Comparison of ENCODE assay signal across 1 cellular context in the genomic region with DNA sequence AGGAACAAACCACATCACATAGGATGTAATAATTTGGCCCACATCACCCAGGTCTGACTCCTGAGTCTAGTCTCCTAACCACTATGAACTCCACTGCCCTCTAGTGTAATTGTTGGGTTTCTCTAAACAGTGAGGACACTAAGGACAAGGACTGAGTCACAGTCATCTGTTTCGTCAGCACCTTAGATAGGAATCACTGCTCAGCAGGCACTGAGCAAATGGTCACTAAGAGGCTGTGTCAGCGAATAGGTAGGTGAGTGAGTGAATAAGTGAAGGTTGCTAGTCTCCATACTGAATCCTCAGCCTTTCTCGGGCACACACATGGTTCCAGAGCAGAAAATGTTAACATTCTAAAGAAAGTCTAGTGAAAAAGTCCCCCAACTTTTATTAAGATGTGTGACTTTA.
A peak's percentile ranks its signal among the peaks of the same experiment; 100 is the strongest.
TF ChIP-seq lines count a peak whose summit lies in the region.

No MANE protein-coding gene starts in this region.

TF ChIP-seq in K562, 482 proteins besides CTCF, POLR2A, EP300 and RAD21 (continued from another document and continues in another):
- TF ChIP-seq, protein P1, sequence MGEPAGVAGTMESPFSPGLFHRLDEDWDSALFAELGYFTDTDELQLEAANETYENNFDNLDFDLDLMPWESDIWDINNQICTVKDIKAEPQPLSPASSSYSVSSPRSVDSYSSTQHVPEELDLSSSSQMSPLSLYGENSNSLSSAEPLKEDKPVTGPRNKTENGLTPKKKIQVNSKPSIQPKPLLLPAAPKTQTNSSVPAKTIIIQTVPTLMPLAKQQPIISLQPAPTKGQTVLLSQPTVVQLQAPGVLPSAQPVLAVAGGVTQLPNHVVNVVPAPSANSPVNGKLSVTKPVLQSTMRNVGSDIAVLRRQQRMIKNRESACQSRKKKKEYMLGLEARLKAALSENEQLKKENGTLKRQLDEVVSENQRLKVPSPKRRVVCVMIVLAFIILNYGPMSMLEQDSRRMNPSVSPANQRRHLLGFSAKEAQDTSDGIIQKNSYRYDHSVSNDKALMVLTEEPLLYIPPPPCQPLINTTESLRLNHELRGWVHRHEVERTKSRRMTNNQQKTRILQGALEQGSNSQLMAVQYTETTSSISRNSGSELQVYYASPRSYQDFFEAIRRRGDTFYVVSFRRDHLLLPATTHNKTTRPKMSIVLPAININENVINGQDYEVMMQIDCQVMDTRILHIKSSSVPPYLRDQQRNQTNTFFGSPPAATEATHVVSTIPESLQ (CRISPR knock-in tag; IDR thresholded peaks at IDR 0.05) = no peak
- TF ChIP-seq KHSRP (IDR thresholded peaks at IDR 0.05) (no peak), PTTG1 (tag; IDR thresholded peaks at IDR 0.05; ENCODE audit: low read depth) (no peak), ZNF253 (CRISPR knock-in tag; conservative IDR thresholded peaks at IDR 0.05) (no peak), STAT5B (CRISPR knock-in tag; IDR thresholded peaks at IDR 0.05) (no peak), SMARCB1 (IDR thresholded peaks at IDR 0.05; ENCODE audit: insufficient read length, low read depth) (no peak), POU5F1 (IDR thresholded peaks at IDR 0.05; ENCODE audit: borderline replicate concordance, low read depth, low read length, partially characterized antibody) (no peak), SP2 (IDR thresholded peaks at IDR 0.05; ENCODE audit: extremely low read depth, low read depth, low read length, poor library complexity, severe bottlenecking) (no peak), ETS2 (tag; IDR thresholded peaks at IDR 0.05; ENCODE audit: borderline replicate concordance, poor library complexity, severe bottlenecking) (no peak), FOXK2 (conservative IDR thresholded peaks at IDR 0.05 in 1 of 2, IDR thresholded peaks at IDR 0.05 in 1 of 2; ENCODE audit: low read depth in 2 of 2) (no peak), SRSF3 (IDR thresholded peaks at IDR 0.05; ENCODE audit: insufficient read depth, low read length) (no peak), RAD51 (IDR thresholded peaks at IDR 0.05; ENCODE audit: borderline replicate concordance, low read depth) (no peak), KLF10 (CRISPR knock-in tag; IDR thresholded peaks at IDR 0.05) (no peak), POLR2G (IDR thresholded peaks at IDR 0.05; ENCODE audit: low read depth, low read length) (no peak), CCNT2 (IDR thresholded peaks at IDR 0.05; ENCODE audit: borderline replicate concordance, extremely low read depth, insufficient read length, low read depth, low read length) (no peak), HDAC8 (tag; IDR thresholded peaks at IDR 0.05) (no peak), SMARCA4 (IDR thresholded peaks at IDR 0.05) (peak; percentile 50; the same call in 1 of the 2 replicates), ZC3H4 (CRISPR knock-in tag; IDR thresholded peaks at IDR 0.05; ENCODE audit: borderline replicate concordance) (no peak), GATAD2A (IDR thresholded peaks at IDR 0.05) (no peak), MEF2A (IDR thresholded peaks at IDR 0.05; ENCODE audit: control insufficient read depth, low read depth, low read length) (no peak), BACH1 (tag; IDR thresholded peaks at IDR 0.05) (no peak), MBD2 (IDR thresholded peaks at IDR 0.05; ENCODE audit: borderline replicate concordance, low read depth) (no peak), DPF2 (IDR thresholded peaks at IDR 0.05) (0 out of 2 replicates have a peak, but pooled peaks have one; percentile 56), DDX20 (tag; IDR thresholded peaks at IDR 0.05; ENCODE audit: low read depth) (no peak), ZFP30 (CRISPR knock-in tag; IDR thresholded peaks at IDR 0.05; ENCODE audit: borderline replicate concordance) (no peak), CBFA2T2 (conservative IDR thresholded peaks at IDR 0.05) (no peak), NR1H2 (CRISPR knock-in tag; IDR thresholded peaks at IDR 0.05) (no peak), RB1 (IDR thresholded peaks at IDR 0.05; ENCODE audit: low read depth) (no peak), THRAP3 (IDR thresholded peaks at IDR 0.05; ENCODE audit: borderline replicate concordance) (no peak), ZNF766 (CRISPR knock-in tag; conservative IDR thresholded peaks at IDR 0.05) (no peak), GABPB1 (CRISPR knock-in tag; IDR thresholded peaks at IDR 0.05) (no peak), LEF1 (IDR thresholded peaks at IDR 0.05) (no peak)
- TF ChIP-seq, protein P2, sequence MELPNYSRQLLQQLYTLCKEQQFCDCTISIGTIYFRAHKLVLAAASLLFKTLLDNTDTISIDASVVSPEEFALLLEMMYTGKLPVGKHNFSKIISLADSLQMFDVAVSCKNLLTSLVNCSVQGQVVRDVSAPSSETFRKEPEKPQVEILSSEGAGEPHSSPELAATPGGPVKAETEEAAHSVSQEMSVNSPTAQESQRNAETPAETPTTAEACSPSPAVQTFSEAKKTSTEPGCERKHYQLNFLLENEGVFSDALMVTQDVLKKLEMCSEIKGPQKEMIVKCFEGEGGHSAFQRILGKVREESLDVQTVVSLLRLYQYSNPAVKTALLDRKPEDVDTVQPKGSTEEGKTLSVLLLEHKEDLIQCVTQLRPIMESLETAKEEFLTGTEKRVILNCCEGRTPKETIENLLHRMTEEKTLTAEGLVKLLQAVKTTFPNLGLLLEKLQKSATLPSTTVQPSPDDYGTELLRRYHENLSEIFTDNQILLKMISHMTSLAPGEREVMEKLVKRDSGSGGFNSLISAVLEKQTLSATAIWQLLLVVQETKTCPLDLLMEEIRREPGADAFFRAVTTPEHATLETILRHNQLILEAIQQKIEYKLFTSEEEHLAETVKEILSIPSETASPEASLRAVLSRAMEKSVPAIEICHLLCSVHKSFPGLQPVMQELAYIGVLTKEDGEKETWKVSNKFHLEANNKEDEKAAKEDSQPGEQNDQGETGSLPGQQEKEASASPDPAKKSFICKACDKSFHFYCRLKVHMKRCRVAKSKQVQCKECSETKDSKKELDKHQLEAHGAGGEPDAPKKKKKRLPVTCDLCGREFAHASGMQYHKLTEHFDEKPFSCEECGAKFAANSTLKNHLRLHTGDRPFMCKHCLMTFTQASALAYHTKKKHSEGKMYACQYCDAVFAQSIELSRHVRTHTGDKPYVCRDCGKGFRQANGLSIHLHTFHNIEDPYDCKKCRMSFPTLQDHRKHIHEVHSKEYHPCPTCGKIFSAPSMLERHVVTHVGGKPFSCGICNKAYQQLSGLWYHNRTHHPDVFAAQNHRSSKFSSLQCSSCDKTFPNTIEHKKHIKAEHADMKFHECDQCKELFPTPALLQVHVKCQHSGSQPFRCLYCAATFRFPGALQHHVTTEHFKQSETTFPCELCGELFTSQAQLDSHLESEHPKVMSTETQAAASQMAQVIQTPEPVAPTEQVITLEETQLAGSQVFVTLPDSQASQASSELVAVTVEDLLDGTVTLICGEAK (IDR thresholded peaks at IDR 0.05) = no peak
- TF ChIP-seq, protein P2 (CRISPR knock-in tag; IDR thresholded peaks at IDR 0.05) = no peak
- TF ChIP-seq, protein P3, sequence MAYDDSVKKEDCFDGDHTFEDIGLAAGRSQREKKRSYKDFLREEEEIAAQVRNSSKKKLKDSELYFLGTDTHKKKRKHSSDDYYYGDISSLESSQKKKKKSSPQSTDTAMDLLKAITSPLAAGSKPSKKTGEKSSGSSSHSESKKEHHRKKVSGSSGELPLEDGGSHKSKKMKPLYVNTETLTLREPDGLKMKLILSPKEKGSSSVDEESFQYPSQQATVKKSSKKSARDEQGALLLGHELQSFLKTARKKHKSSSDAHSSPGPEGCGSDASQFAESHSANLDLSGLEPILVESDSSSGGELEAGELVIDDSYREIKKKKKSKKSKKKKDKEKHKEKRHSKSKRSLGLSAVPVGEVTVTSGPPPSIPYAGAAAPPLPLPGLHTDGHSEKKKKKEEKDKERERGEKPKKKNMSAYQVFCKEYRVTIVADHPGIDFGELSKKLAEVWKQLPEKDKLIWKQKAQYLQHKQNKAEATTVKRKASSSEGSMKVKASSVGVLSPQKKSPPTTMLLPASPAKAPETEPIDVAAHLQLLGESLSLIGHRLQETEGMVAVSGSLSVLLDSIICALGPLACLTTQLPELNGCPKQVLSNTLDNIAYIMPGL (CRISPR knock-in tag; IDR thresholded peaks at IDR 0.05) = no peak
- TF ChIP-seq, protein P4, sequence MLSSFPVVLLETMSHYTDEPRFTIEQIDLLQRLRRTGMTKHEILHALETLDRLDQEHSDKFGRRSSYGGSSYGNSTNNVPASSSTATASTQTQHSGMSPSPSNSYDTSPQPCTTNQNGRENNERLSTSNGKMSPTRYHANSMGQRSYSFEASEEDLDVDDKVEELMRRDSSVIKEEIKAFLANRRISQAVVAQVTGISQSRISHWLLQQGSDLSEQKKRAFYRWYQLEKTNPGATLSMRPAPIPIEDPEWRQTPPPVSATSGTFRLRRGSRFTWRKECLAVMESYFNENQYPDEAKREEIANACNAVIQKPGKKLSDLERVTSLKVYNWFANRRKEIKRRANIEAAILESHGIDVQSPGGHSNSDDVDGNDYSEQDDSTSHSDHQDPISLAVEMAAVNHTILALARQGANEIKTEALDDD (IDR thresholded peaks at IDR 0.05) = peak; percentile 74
- TF ChIP-seq, protein P5, sequence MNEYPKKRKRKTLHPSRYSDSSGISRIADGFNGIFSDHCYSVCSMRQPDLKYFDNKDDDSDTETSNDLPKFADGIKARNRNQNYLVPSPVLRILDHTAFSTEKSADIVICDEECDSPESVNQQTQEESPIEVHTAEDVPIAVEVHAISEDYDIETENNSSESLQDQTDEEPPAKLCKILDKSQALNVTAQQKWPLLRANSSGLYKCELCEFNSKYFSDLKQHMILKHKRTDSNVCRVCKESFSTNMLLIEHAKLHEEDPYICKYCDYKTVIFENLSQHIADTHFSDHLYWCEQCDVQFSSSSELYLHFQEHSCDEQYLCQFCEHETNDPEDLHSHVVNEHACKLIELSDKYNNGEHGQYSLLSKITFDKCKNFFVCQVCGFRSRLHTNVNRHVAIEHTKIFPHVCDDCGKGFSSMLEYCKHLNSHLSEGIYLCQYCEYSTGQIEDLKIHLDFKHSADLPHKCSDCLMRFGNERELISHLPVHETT (CRISPR knock-in tag; conservative IDR thresholded peaks at IDR 0.05 in 1 of 2, IDR thresholded peaks at IDR 0.05 in 1 of 2) = no peak
- TF ChIP-seq, protein P6, sequence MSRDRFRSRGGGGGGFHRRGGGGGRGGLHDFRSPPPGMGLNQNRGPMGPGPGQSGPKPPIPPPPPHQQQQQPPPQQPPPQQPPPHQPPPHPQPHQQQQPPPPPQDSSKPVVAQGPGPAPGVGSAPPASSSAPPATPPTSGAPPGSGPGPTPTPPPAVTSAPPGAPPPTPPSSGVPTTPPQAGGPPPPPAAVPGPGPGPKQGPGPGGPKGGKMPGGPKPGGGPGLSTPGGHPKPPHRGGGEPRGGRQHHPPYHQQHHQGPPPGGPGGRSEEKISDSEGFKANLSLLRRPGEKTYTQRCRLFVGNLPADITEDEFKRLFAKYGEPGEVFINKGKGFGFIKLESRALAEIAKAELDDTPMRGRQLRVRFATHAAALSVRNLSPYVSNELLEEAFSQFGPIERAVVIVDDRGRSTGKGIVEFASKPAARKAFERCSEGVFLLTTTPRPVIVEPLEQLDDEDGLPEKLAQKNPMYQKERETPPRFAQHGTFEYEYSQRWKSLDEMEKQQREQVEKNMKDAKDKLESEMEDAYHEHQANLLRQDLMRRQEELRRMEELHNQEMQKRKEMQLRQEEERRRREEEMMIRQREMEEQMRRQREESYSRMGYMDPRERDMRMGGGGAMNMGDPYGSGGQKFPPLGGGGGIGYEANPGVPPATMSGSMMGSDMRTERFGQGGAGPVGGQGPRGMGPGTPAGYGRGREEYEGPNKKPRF (IDR thresholded peaks at IDR 0.05; ENCODE audit: low read depth, low read length) = no peak
- TF ChIP-seq, protein P7, sequence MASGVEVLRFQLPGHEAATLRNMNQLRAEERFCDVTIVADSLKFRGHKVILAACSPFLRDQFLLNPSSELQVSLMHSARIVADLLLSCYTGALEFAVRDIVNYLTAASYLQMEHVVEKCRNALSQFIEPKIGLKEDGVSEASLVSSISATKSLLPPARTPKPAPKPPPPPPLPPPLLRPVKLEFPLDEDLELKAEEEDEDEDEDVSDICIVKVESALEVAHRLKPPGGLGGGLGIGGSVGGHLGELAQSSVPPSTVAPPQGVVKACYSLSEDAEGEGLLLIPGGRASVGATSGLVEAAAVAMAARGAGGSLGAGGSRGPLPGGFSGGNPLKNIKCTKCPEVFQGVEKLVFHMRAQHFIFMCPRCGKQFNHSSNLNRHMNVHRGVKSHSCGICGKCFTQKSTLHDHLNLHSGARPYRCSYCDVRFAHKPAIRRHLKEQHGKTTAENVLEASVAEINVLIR (CRISPR knock-in tag; IDR thresholded peaks at IDR 0.05) = no peak
